ENCODE assay signal across 1 cellular context in the genomic region with DNA sequence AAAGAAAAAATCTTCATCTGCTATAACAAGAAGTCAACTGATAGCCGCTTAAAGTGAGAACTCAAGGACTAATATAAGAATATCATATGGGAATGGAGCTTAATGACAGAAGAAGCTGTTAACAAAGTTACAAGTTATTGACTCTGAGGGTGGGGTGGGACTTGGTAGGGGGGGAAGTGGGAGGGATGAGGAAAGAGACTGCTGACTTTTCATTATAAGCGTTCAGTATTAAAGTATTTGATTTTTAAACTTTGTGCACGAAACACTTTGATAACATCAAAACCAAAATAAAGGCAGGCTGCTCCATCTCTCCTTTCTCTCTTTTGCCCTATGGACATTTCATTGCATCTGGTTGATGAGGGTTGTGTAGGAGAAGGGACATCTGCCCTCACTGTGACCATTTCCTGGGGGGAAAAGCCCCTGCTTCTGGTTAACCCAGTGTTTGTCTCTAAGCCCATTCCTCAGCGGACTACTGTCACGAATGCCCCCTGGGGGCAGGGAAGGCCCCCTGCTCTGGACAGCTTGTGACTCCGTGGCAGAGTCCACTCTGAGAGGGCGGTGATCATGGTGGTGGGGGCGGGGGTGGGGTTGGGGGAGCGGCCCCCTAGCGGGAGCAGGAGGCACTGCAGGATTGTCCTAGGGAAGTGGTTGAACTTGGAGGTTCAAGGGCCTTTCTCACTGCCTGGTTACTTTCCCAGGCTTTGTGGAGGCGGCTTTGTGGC.
TF ChIP-seq lines count a peak whose summit lies in the region.

No MANE protein-coding gene starts in this region.

TF ChIP-seq in K562, 482 proteins besides CTCF, POLR2A, EP300 and RAD21 (continued from another document and continues in another):
- TF ChIP-seq, protein P1, sequence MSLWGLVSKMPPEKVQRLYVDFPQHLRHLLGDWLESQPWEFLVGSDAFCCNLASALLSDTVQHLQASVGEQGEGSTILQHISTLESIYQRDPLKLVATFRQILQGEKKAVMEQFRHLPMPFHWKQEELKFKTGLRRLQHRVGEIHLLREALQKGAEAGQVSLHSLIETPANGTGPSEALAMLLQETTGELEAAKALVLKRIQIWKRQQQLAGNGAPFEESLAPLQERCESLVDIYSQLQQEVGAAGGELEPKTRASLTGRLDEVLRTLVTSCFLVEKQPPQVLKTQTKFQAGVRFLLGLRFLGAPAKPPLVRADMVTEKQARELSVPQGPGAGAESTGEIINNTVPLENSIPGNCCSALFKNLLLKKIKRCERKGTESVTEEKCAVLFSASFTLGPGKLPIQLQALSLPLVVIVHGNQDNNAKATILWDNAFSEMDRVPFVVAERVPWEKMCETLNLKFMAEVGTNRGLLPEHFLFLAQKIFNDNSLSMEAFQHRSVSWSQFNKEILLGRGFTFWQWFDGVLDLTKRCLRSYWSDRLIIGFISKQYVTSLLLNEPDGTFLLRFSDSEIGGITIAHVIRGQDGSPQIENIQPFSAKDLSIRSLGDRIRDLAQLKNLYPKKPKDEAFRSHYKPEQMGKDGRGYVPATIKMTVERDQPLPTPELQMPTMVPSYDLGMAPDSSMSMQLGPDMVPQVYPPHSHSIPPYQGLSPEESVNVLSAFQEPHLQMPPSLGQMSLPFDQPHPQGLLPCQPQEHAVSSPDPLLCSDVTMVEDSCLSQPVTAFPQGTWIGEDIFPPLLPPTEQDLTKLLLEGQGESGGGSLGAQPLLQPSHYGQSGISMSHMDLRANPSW (CRISPR knock-in tag; IDR thresholded peaks at IDR 0.05) = no peak
- TF ChIP-seq NR2C2 (CRISPR knock-in tag; IDR thresholded peaks at IDR 0.05) (no peak), NR2C2 (tag; IDR thresholded peaks at IDR 0.05) (no peak), HDAC2 (IDR thresholded peaks at IDR 0.05) (no peak), GTF2F1 (IDR thresholded peaks at IDR 0.05; ENCODE audit: low read depth, low read length) (no peak), ESRRB (CRISPR knock-in tag; IDR thresholded peaks at IDR 0.05; ENCODE audit: borderline replicate concordance) (no peak), ZNF282 (CRISPR knock-in tag; IDR thresholded peaks at IDR 0.05) (no peak), KLF6 (CRISPR knock-in tag; IDR thresholded peaks at IDR 0.05; ENCODE audit: borderline replicate concordance) (no peak), ILF3 (IDR thresholded peaks at IDR 0.05; ENCODE audit: borderline replicate concordance) (no peak), NCOA6 (IDR thresholded peaks at IDR 0.05) (no peak), CTBP1 (IDR thresholded peaks at IDR 0.05; ENCODE audit: borderline replicate concordance) (no peak), EGR1 (conservative IDR thresholded peaks at IDR 0.05) (peak; percentile 47), CBX5 (IDR thresholded peaks at IDR 0.05; ENCODE audit: borderline replicate concordance, low read depth) (no peak), ZNF140 (CRISPR knock-in tag; IDR thresholded peaks at IDR 0.05) (no peak), ATF7 (IDR thresholded peaks at IDR 0.05) (no peak), TCF7L2 (IDR thresholded peaks at IDR 0.05; ENCODE audit: low read depth, low read length) (no peak), TEAD1 (CRISPR knock-in tag; IDR thresholded peaks at IDR 0.05) (no peak), CCNT2 (IDR thresholded peaks at IDR 0.05; ENCODE audit: borderline replicate concordance, extremely low read depth, insufficient read length, low read depth, low read length) (no peak), POLR2AphosphoS5 (IDR thresholded peaks at IDR 0.05; ENCODE audit: control insufficient read depth, insufficient read depth, low read depth, low read length) (no peak), FOXM1 (IDR thresholded peaks at IDR 0.05; ENCODE audit: low read depth) (no peak), FOXM1 (CRISPR knock-in tag; IDR thresholded peaks at IDR 0.05; ENCODE audit: low read depth) (no peak), ZNF668 (CRISPR knock-in tag; IDR thresholded peaks at IDR 0.05) (no peak), ZNF586 (CRISPR knock-in tag; conservative IDR thresholded peaks at IDR 0.05) (no peak), ZNF175 (CRISPR knock-in tag; IDR thresholded peaks at IDR 0.05; ENCODE audit: low read depth) (no peak), SAFB (IDR thresholded peaks at IDR 0.05; ENCODE audit: borderline replicate concordance, low read depth, low read length) (no peak), NR2C1 (IDR thresholded peaks at IDR 0.05) (no peak), NR2C1 (tag; IDR thresholded peaks at IDR 0.05) (no peak), TAF1 (IDR thresholded peaks at IDR 0.05; ENCODE audit: control insufficient read depth, extremely low read depth, insufficient read depth, low read length, severe bottlenecking) (no peak), GABPB2 (CRISPR knock-in tag; conservative IDR thresholded peaks at IDR 0.05) (no peak), CAMTA2 (CRISPR knock-in tag; conservative IDR thresholded peaks at IDR 0.05) (no peak), C11orf30 (IDR thresholded peaks at IDR 0.05; ENCODE audit: low read depth) (no peak)
- TF ChIP-seq, protein P2, sequence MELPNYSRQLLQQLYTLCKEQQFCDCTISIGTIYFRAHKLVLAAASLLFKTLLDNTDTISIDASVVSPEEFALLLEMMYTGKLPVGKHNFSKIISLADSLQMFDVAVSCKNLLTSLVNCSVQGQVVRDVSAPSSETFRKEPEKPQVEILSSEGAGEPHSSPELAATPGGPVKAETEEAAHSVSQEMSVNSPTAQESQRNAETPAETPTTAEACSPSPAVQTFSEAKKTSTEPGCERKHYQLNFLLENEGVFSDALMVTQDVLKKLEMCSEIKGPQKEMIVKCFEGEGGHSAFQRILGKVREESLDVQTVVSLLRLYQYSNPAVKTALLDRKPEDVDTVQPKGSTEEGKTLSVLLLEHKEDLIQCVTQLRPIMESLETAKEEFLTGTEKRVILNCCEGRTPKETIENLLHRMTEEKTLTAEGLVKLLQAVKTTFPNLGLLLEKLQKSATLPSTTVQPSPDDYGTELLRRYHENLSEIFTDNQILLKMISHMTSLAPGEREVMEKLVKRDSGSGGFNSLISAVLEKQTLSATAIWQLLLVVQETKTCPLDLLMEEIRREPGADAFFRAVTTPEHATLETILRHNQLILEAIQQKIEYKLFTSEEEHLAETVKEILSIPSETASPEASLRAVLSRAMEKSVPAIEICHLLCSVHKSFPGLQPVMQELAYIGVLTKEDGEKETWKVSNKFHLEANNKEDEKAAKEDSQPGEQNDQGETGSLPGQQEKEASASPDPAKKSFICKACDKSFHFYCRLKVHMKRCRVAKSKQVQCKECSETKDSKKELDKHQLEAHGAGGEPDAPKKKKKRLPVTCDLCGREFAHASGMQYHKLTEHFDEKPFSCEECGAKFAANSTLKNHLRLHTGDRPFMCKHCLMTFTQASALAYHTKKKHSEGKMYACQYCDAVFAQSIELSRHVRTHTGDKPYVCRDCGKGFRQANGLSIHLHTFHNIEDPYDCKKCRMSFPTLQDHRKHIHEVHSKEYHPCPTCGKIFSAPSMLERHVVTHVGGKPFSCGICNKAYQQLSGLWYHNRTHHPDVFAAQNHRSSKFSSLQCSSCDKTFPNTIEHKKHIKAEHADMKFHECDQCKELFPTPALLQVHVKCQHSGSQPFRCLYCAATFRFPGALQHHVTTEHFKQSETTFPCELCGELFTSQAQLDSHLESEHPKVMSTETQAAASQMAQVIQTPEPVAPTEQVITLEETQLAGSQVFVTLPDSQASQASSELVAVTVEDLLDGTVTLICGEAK (IDR thresholded peaks at IDR 0.05) = peak; percentile 71
- TF ChIP-seq, protein P2 (CRISPR knock-in tag; IDR thresholded peaks at IDR 0.05) = no peak
- TF ChIP-seq, protein P3, sequence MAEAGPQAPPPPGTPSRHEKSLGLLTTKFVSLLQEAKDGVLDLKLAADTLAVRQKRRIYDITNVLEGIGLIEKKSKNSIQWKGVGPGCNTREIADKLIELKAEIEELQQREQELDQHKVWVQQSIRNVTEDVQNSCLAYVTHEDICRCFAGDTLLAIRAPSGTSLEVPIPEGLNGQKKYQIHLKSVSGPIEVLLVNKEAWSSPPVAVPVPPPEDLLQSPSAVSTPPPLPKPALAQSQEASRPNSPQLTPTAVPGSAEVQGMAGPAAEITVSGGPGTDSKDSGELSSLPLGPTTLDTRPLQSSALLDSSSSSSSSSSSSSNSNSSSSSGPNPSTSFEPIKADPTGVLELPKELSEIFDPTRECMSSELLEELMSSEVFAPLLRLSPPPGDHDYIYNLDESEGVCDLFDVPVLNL (CRISPR knock-in tag; IDR thresholded peaks at IDR 0.05; ENCODE audit: low read depth) = no peak
- TF ChIP-seq, protein P4, sequence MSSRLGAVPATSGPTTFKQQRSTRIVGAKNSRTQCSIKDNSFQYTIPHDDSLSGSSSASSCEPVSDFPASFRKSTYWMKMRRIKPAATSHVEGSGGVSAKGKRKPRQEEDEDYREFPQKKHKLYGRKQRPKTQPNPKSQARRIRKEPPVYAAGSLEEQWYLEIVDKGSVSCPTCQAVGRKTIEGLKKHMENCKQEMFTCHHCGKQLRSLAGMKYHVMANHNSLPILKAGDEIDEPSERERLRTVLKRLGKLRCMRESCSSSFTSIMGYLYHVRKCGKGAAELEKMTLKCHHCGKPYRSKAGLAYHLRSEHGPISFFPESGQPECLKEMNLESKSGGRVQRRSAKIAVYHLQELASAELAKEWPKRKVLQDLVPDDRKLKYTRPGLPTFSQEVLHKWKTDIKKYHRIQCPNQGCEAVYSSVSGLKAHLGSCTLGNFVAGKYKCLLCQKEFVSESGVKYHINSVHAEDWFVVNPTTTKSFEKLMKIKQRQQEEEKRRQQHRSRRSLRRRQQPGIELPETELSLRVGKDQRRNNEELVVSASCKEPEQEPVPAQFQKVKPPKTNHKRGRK (tag; IDR thresholded peaks at IDR 0.05) = peak; percentile 73; the same call in 1 of the 2 replicates
- TF ChIP-seq, protein P5, sequence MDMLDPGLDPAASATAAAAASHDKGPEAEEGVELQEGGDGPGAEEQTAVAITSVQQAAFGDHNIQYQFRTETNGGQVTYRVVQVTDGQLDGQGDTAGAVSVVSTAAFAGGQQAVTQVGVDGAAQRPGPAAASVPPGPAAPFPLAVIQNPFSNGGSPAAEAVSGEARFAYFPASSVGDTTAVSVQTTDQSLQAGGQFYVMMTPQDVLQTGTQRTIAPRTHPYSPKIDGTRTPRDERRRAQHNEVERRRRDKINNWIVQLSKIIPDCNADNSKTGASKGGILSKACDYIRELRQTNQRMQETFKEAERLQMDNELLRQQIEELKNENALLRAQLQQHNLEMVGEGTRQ (CRISPR knock-in tag; IDR thresholded peaks at IDR 0.05) = no peak
- TF ChIP-seq, protein P6, sequence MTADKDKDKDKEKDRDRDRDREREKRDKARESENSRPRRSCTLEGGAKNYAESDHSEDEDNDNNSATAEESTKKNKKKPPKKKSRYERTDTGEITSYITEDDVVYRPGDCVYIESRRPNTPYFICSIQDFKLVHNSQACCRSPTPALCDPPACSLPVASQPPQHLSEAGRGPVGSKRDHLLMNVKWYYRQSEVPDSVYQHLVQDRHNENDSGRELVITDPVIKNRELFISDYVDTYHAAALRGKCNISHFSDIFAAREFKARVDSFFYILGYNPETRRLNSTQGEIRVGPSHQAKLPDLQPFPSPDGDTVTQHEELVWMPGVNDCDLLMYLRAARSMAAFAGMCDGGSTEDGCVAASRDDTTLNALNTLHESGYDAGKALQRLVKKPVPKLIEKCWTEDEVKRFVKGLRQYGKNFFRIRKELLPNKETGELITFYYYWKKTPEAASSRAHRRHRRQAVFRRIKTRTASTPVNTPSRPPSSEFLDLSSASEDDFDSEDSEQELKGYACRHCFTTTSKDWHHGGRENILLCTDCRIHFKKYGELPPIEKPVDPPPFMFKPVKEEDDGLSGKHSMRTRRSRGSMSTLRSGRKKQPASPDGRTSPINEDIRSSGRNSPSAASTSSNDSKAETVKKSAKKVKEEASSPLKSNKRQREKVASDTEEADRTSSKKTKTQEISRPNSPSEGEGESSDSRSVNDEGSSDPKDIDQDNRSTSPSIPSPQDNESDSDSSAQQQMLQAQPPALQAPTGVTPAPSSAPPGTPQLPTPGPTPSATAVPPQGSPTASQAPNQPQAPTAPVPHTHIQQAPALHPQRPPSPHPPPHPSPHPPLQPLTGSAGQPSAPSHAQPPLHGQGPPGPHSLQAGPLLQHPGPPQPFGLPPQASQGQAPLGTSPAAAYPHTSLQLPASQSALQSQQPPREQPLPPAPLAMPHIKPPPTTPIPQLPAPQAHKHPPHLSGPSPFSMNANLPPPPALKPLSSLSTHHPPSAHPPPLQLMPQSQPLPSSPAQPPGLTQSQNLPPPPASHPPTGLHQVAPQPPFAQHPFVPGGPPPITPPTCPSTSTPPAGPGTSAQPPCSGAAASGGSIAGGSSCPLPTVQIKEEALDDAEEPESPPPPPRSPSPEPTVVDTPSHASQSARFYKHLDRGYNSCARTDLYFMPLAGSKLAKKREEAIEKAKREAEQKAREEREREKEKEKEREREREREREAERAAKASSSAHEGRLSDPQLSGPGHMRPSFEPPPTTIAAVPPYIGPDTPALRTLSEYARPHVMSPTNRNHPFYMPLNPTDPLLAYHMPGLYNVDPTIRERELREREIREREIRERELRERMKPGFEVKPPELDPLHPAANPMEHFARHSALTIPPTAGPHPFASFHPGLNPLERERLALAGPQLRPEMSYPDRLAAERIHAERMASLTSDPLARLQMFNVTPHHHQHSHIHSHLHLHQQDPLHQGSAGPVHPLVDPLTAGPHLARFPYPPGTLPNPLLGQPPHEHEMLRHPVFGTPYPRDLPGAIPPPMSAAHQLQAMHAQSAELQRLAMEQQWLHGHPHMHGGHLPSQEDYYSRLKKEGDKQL (CRISPR knock-in tag; IDR thresholded peaks at IDR 0.05; ENCODE audit: borderline replicate concordance) = no peak
- TF ChIP-seq, protein P7, sequence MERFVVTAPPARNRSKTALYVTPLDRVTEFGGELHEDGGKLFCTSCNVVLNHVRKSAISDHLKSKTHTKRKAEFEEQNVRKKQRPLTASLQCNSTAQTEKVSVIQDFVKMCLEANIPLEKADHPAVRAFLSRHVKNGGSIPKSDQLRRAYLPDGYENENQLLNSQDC (CRISPR knock-in tag; IDR thresholded peaks at IDR 0.05) = no peak
